ENCODE assay signal across 23 cellular contexts in the genomic region with DNA sequence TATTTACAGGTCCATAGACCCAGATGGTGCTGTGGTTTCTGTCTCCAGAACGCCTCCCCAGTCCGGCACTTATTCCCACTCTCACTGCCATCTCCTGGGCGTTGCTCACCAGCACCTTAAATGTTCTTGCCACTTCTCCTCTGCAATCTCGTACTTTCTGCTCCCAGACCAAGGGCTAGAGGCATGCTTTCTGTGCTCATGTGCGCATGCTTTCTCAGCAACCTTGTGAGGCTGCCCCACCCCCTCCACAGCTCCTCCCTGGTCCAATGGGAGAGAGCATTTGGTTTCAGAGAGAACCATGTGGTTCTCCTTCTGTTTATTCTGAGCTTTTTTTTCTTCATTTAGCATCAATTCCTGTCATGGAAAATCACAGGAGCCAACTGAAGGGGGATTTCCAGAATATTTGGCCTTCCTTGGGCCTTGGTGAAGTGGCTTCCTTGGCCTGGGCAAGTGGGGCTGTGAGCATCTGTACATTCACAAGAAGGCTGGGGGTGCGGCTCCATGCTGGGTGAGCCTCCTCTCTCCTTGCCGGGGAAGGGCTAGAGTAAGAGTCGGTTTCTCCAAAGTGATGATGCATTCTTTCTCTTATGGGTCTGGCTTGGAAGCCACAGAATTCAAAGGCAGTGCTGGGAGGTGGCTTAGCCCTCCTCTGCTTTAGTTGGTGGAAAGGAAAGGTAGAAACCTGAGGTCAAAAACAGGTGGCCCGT.
"Had no signal": no experiment of that assay in that cellular context is flagged by ENCODE, and none has a peak within 500 bp of the region (broad histone marks: within the 10 kb centered on the region; RNA-seq: fewer than 3 reads in every experiment).

No MANE protein-coding gene starts in this region.

- H3K27me3 ChIP-seq: adrenal gland, hepatocyte, transverse colon, uterus had no signal

- H3K4me3 Mint-ChIP-seq: activated CD4-positive, alpha-beta T cell treated with anti-CD3 and anti-CD28 coated beads, Interleukin-2, amount 10 ng/mL, durations not matched to agents 24 days and 14 days; activated CD8-positive, alpha-beta T cell treated with anti-CD3 and anti-CD28 coated beads for 36 hours; activated naive CD8-positive, alpha-beta T cell; activated T-helper 17 cell treated with anti-CD3 and anti-CD28 coated beads, Interleukin-2, amount 50 U/mL, for 72 hours; dendritic cell treated with granulocyte-macrophage colony-stimulating factor and Interleukin-4, amounts not matched to agents 40 ng/mL and 50 ng/mL, for 4 days; immature natural killer cell; natural killer cell treated with Interleukin-12 subunit alpha and Interleukin-12 subunit beta and Interleukin-15 and Interleukin-18, amount 100 ng/mL, for 72 hours; stimulated activated memory B cell treated with anti-CD40 and anti-IgM and Interleukin-4, amounts not matched to agents 10 μg/mL and 1 μg/mL and 100 μg/mL, for 72 hours had no signal

- H3K36me3 ChIP-seq: adrenal gland, stomach, suprapubic skin, transverse colon, uterus had no signal

- H3K4me2 ChIP-seq: hepatocyte had no signal

- H3K27ac ChIP-seq: adrenal gland, hepatocyte, parathyroid adenoma, stomach, suprapubic skin, transverse colon, uterus had no signal

- ATAC-seq: activated CD4-positive, CD25-positive, alpha-beta regulatory T cell treated with anti-CD3 and anti-CD28 coated beads, Interleukin-2, amount 50 U/mL, for 24 hours; activated CD8-positive, alpha-beta T cell treated with anti-CD3 and anti-CD28 coated beads for 36 hours; activated T-helper 17 cell treated with anti-CD3 and anti-CD28 coated beads, Interleukin-2, amount 50 U/mL, for 72 hours; left ventricle myocardium superior; natural killer cell treated with Interleukin-12 subunit alpha and Interleukin-12 subunit beta and Interleukin-15 and Interleukin-18, amount 100 ng/mL, for 72 hours; sciatic nerve; stimulated activated memory B cell treated with anti-CD40 and anti-IgM and Interleukin-4, amounts not matched to agents 10 μg/mL and 1 μg/mL and 100 μg/mL, for 72 hours had no signal

- DNase-seq: activated CD4-positive, alpha-beta T cell treated with anti-CD3 and anti-CD28 coated beads, Interleukin-2, amount 10 ng/mL, durations not matched to agents 24 days and 14 days; activated CD8-positive, alpha-beta T cell treated with anti-CD3 and anti-CD28 coated beads for 36 hours; activated T-cell treated with anti-CD3 and anti-CD28 coated beads, Interleukin-2, amount 50 U/mL, for 1 hour; adrenal gland; effector memory CD4-positive, alpha-beta T cell; foreskin melanocyte; immature natural killer cell; left ventricle myocardium superior; small intestine; stimulated activated CD4-positive, alpha-beta T cell treated with anti-CD3 and anti-CD28 coated beads, Interleukin-15, amount 100 ng/mL, for 24 hours; stomach; transverse colon; uterus had no signal

- H3K27ac Mint-ChIP-seq: activated CD4-positive, alpha-beta T cell treated with anti-CD3 and anti-CD28 coated beads, Interleukin-2, amount 10 ng/mL, durations not matched to agents 24 days and 14 days; activated CD8-positive, alpha-beta T cell treated with anti-CD3 and anti-CD28 coated beads for 36 hours; activated naive CD8-positive, alpha-beta T cell; activated T-helper 17 cell treated with anti-CD3 and anti-CD28 coated beads, Interleukin-2, amount 50 U/mL, for 72 hours; dendritic cell treated with granulocyte-macrophage colony-stimulating factor and Interleukin-4, amounts not matched to agents 40 ng/mL and 50 ng/mL, for 4 days; immature natural killer cell; natural killer cell treated with Interleukin-12 subunit alpha and Interleukin-12 subunit beta and Interleukin-15 and Interleukin-18, amount 100 ng/mL, for 72 hours; stimulated activated memory B cell treated with anti-CD40 and anti-IgM and Interleukin-4, amounts not matched to agents 10 μg/mL and 1 μg/mL and 100 μg/mL, for 72 hours had no signal

- H2AFZ ChIP-seq: hepatocyte, parathyroid adenoma had no signal

- H3K4me1 ChIP-seq: adrenal gland, parathyroid adenoma, stomach, suprapubic skin, transverse colon, uterus had no signal

- H3K9me3 Mint-ChIP-seq: activated CD4-positive, alpha-beta T cell treated with anti-CD3 and anti-CD28 coated beads, Interleukin-2, amount 10 ng/mL, durations not matched to agents 24 days and 14 days; activated CD8-positive, alpha-beta T cell treated with anti-CD3 and anti-CD28 coated beads for 36 hours; activated T-helper 17 cell treated with anti-CD3 and anti-CD28 coated beads, Interleukin-2, amount 50 U/mL, for 72 hours; dendritic cell treated with granulocyte-macrophage colony-stimulating factor and Interleukin-4, amounts not matched to agents 40 ng/mL and 50 ng/mL, for 4 days; immature natural killer cell; natural killer cell treated with Interleukin-12 subunit alpha and Interleukin-12 subunit beta and Interleukin-15 and Interleukin-18, amount 100 ng/mL, for 72 hours; stimulated activated memory B cell treated with anti-CD40 and anti-IgM and Interleukin-4, amounts not matched to agents 10 μg/mL and 1 μg/mL and 100 μg/mL, for 72 hours had no signal

- H3K9ac ChIP-seq: parathyroid adenoma had no signal

- H3K27me3 Mint-ChIP-seq: activated CD4-positive, alpha-beta T cell treated with anti-CD3 and anti-CD28 coated beads, Interleukin-2, amount 10 ng/mL, durations not matched to agents 24 days and 14 days; activated CD8-positive, alpha-beta T cell treated with anti-CD3 and anti-CD28 coated beads for 36 hours; activated naive CD8-positive, alpha-beta T cell had no signal

- H3K4me1 Mint-ChIP-seq: activated CD4-positive, alpha-beta T cell treated with anti-CD3 and anti-CD28 coated beads, Interleukin-2, amount 10 ng/mL, durations not matched to agents 24 days and 14 days; activated T-helper 17 cell treated with anti-CD3 and anti-CD28 coated beads, Interleukin-2, amount 50 U/mL, for 72 hours; immature natural killer cell; stimulated activated memory B cell treated with anti-CD40 and anti-IgM and Interleukin-4, amounts not matched to agents 10 μg/mL and 1 μg/mL and 100 μg/mL, for 72 hours had no signal

- H3K4me3 ChIP-seq: adrenal gland, hepatocyte, stomach, suprapubic skin, transverse colon, uterus had no signal

- H3K9me3 ChIP-seq: adrenal gland, stomach, suprapubic skin, transverse colon, uterus had no signal

- H3K36me3 Mint-ChIP-seq: activated naive CD8-positive, alpha-beta T cell; immature natural killer cell; natural killer cell treated with Interleukin-12 subunit alpha and Interleukin-12 subunit beta and Interleukin-15 and Interleukin-18, amount 100 ng/mL, for 72 hours; stimulated activated memory B cell treated with anti-CD40 and anti-IgM and Interleukin-4, amounts not matched to agents 10 μg/mL and 1 μg/mL and 100 μg/mL, for 72 hours had no signal
